ENCODE assay signal across 8 cellular contexts in genomic region chr3:86990171-86990733, GRCh38. TPM values are rescaled to one million over a fixed set of nuclear protein-coding genes. Genes with fewer than 3 reads are reported as not detected.
DNase-seq lines count a peak whose midpoint lies in the region; ATAC-seq, FAIRE-seq and TF ChIP-seq lines count a peak whose summit lies in the region.

No MANE protein-coding gene starts in this region.

- in situ Hi-C loops in GM12878 (cut with MboI), result no loop called here

- H3K4me3 ChIP-seq in GM12878, result no peak overlapping the region
- peak overlapping the region; percentile 6 to 49 (median 27) for H3K4me3 ChIP-seq in right lobe of liver
- H3K4me3 ChIP-seq in upper lobe of right lung, result peak overlapping the region; percentile 57

- RAD21 ChIA-PET in GM12878 (lab: Charles Lee; ENCODE audit: unreplicated experiment), result no interaction called here

- no peak for TF ChIP-seq EP300 in GM12878 (IDR thresholded peaks at IDR 0.05; ENCODE audit: borderline replicate concordance in 1 of 2, control insufficient read depth in 1 of 2, low read depth in 2 of 2, low read length in 2 of 2)

- SMC1A ChIA-PET in GM12878 (lab: Charles Lee; ENCODE audit: uncharacterized antibody, unreplicated experiment), result no interaction called here

- H3K79me2 ChIP-seq in GM12878 (ENCODE audit: control insufficient read depth, insufficient read depth, low read length), result no peaks in the 10 kb centered on the region

- FAIRE-seq in GM12878 (lab: Jason Lieb, UNC), result no peak

- 9% methylated on average over 22 of the region's 27 CpGs for WGBS in GM12878 (ENCODE audit: insufficient coverage, insufficient replicate concordance, low lambda C conversion rate, missing lambda C conversion rate)
- WGBS in right lobe of liver (ENCODE audit: insufficient coverage, low coverage, low lambda C conversion rate, missing lambda C conversion rate), result 13% methylated on average over 9 of the region's 27 CpGs

- CTCF ChIA-PET in GM12878 (lab: Yijun Ruan, JAX), result interaction anchor here (0.6 kb wide), 1 partner anchor 271 kb away, joined by 3 read pairs; no protein-coding TSS in a partner anchor

- peaks cover 2 to 6% of the 10 kb centered on the region in 2 experiments; a peak in 3 of 4 replicates for H3K27me3 ChIP-seq in GM12878 (replicated peaks in 1 of 2; ENCODE audit: control insufficient read depth in 2 of 2, insufficient read depth in 2 of 2, low read length in 1 of 2)
- peaks cover 3 to 11% of the 10 kb centered on the region in 2 donors for H3K27me3 ChIP-seq in right lobe of liver
- peaks cover 8% of the 10 kb centered on the region for H3K27me3 ChIP-seq in upper lobe of right lung

- intact Hi-C loops in Right ventricle myocardium inferior (cut with DNase I) (no loop called here), left ventricle myocardium superior (cut with micrococcal nuclease) (no loop called here), GM12878 (cut with micrococcal nuclease; ENCODE audit: unreplicated experiment) (no loop called here), right lobe of liver (cut with DNase I) (no loop called here), upper lobe of right lung (cut with DNase I) (no loop called here)

- H3K27ac ChIP-seq in GM12878 (ENCODE audit: control insufficient read depth, insufficient read depth) (no peak overlapping the region), right lobe of liver (peak overlapping the region in 1 of 3 donors; percentile 29), upper lobe of right lung (peak overlapping the region; percentile 78)

- H3K4me2 ChIP-seq in GM12878 (ENCODE audit: control insufficient read depth, insufficient read depth), result no peak overlapping the region

- ATAC-seq in Right ventricle myocardium inferior (no peak), left ventricle myocardium superior (no peak), GM12878 (no peak), right lobe of liver (peak; percentile 15 to 51 (median 29)), upper lobe of right lung (peak; percentile 58), HG03095 (IDR thresholded peaks at IDR 0.05; ENCODE audit: unreplicated experiment) (no peak)

- H3K36me3 ChIP-seq in GM12878 (ENCODE audit: control insufficient read depth in 2 of 2, insufficient read depth in 2 of 2, low read length in 1 of 2), result no peaks in the 10 kb centered on the region
- no peaks in the 10 kb centered on the region for H3K36me3 ChIP-seq in right lobe of liver
- no peaks in the 10 kb centered on the region for H3K36me3 ChIP-seq in upper lobe of right lung

- TF ChIP-seq POLR2A in GM12878 (IDR thresholded peaks at IDR 0.05; ENCODE audit: low read depth, low read length), result no peak
- no peak for TF ChIP-seq POLR2A in right lobe of liver (IDR thresholded peaks at IDR 0.05)

- no TSS peak for BruUV-seq in GM12878 (replicated peaks; lab: Mats Ljungman, UMichigan)

- peak; percentile 67 for DNase-seq in Right ventricle myocardium inferior (ENCODE audit: missing footprints)
- DNase-seq in left ventricle myocardium superior, result no peak
- no peak for DNase-seq in GM12878 (ENCODE audit: low read depth, low spot score)
- DNase-seq in right lobe of liver, result peak in 2 of 3 donors; percentile 34 to 50
- peak; percentile 70 for DNase-seq in upper lobe of right lung
- no peak for DNase-seq in NCI-H2196 (lab: John Stamatoyannopoulos, UW; ENCODE audit: unreplicated experiment)
- DNase-seq in RPMI8226, result no peak

- H4K20me1 ChIP-seq in GM12878 (ENCODE audit: control insufficient read depth, insufficient read depth), result no peaks in the 10 kb centered on the region

- H3K9ac ChIP-seq in GM12878 (ENCODE audit: control insufficient read depth, insufficient read depth, low read length), result no peak overlapping the region

- TF ChIP-seq CTCF in GM12878 (IDR thresholded peaks at IDR 0.05 in 2 of 3, conservative IDR thresholded peaks at IDR 0.05 in 1 of 3; ENCODE audit: control insufficient read depth in 2 of 3, extremely low read depth in 1 of 3, insufficient read depth in 1 of 3, low read depth in 3 of 3, low read length in 3 of 3) (no peak), right lobe of liver (IDR thresholded peaks at IDR 0.05) (no peak), upper lobe of right lung (IDR thresholded peaks at IDR 0.05) (no peak)

- H3K4me1 ChIP-seq in GM12878 (ENCODE audit: control insufficient read depth, insufficient read depth, low read length) (no peaks in the 10 kb centered on the region), right lobe of liver (no peaks in the 10 kb centered on the region), upper lobe of right lung (no peaks in the 10 kb centered on the region)

- POLR2A ChIA-PET in GM12878 (lab: Charles Lee), result no interaction called here

- H3K9me3 ChIP-seq in GM12878 (replicated peaks; ENCODE audit: control insufficient read depth, insufficient read depth, low read length) (no peaks in the 10 kb centered on the region), right lobe of liver (no peaks in the 10 kb centered on the region), upper lobe of right lung (no peaks in the 10 kb centered on the region)

- H2AFZ ChIP-seq in GM12878 (ENCODE audit: control insufficient read depth, low read depth, low read length), result no peak overlapping the region

- no peak for TF ChIP-seq RAD21 in GM12878 (IDR thresholded peaks at IDR 0.05; ENCODE audit: insufficient read depth, low read depth, low read length)

TF ChIP-seq in GM12878, 131 proteins besides CTCF, POLR2A, EP300 and RAD21:
- no peak for TF ChIP-seq TARDBP (IDR thresholded peaks at IDR 0.05; ENCODE audit: borderline replicate concordance)
- no peak for TF ChIP-seq IRF5 (IDR thresholded peaks at IDR 0.05; ENCODE audit: borderline replicate concordance)
- TF ChIP-seq SUZ12 (IDR thresholded peaks at IDR 0.05; ENCODE audit: unreplicated experiment), result peak; percentile 5

RNA-seq across cellular contexts. Expression of gene VGLL3, which starts 0.7 kb away (rescaled TPM):
- 4.5 TPM for total RNA-seq in Right ventricle myocardium inferior
- total RNA-seq in left ventricle myocardium superior, result 3.6 TPM
- not detected in 2 replicates for total RNA-seq in GM12878 (2013; cell fraction: nucleolus; rRNA removed)
- total RNA-seq in GM12878 (2014; rRNA removed), result not detected in 2 replicates
- not detected in 2 replicates for total RNA-seq in GM12878 (2014; rRNA removed; fragmentation: Illumina TruSeq; extraction: Trizol)
- 0.03 and 0.05 TPM in 2 replicates for total RNA-seq in GM12878 (2021)
- polyA plus RNA-seq in GM12878 (2011; ENCODE audit: low read depth), result not detected
- polyA plus RNA-seq in GM12878 (2011; rRNA removed), result not detected in 2 replicates
- not detected in 2 replicates for polyA plus RNA-seq in GM12878 (2011; cell fraction: cytosol; rRNA removed)
- polyA plus RNA-seq in GM12878 (2011; cell fraction: nucleus; rRNA removed), result not detected in 2 replicates
- polyA plus RNA-seq in GM12878 (2012), result not detected in 2 replicates
- polyA plus RNA-seq in GM12878 (2014; fragmentation: Illumina TruSeq; extraction: Trizol), result not detected in 2 replicates
- polyA plus RNA-seq in GM12878 (2014; fragmentation: Nextera tagmentation; extraction: Ambion mirVana), result not detected
- not detected in 2 replicates for polyA plus RNA-seq in GM12878 (2014; rRNA removed)
- polyA plus RNA-seq in GM12878 (2016; fragmentation: Nextera tagmentation; extraction: Ambion mirVana), result not detected
- not detected in 2 replicates for polyA minus RNA-seq in GM12878 (2011; rRNA and poly(A)+ RNA removed)
- polyA minus RNA-seq in GM12878 (2011; cell fraction: cytosol; rRNA and poly(A)+ RNA removed), result 0.21 TPM in 1 of 2 replicates, not detected in the other
- polyA minus RNA-seq in GM12878 (2011; cell fraction: nucleus; rRNA and poly(A)+ RNA removed), result under 0.01 and 0.10 TPM in 2 replicates
- total RNA-seq in right lobe of liver, result 1 to 10 TPM in 2 of 6 experiments, under 1 TPM in 4; 0.21 to 3.8 (median 0.79) TPM
- 61.5 TPM for total RNA-seq in upper lobe of right lung

Comparison
In these comparisons a context has a peak if more than half of its experiments do, and no peak if none do; other contexts are left out.
1. DNase-seq: peak in Right ventricle myocardium inferior (single experiment), right lobe of liver (2 of 3) and upper lobe of right lung (single experiment); none in left ventricle myocardium superior (single experiment), GM12878 (single experiment), NCI-H2196 (single experiment) and RPMI8226 (single experiment).
2. ATAC-seq: peak in right lobe of liver (4 of 4) and upper lobe of right lung (single experiment); none in Right ventricle myocardium inferior (single experiment), left ventricle myocardium superior (single experiment), GM12878 (single experiment) and HG03095 (single experiment).
3. RNA of gene VGLL3, which starts 0.7 kb away (total RNA-seq): 61.5 TPM in upper lobe of right lung (single experiment); 4.5 TPM in Right ventricle myocardium inferior (single experiment), 3.6 TPM in left ventricle myocardium superior (single experiment), 0.21 to 3.8 TPM in right lobe of liver and 0.03 to 0.05 TPM in GM12878; every median in the first group is over 10 times any median in the second.